In genomic region chr6:3887150-3887700, GRCh38 we compare ENCODE assay signal across 9 cellular contexts. TPM values are rescaled to one million over a fixed set of nuclear protein-coding genes. Genes with fewer than 3 reads are reported as not detected.
DNase-seq lines count a peak whose midpoint lies in the region; ATAC-seq and TF ChIP-seq lines count a peak whose summit lies in the region.
"Had no signal": no experiment of that assay in that cellular context is flagged by ENCODE, and none has a peak within 500 bp of the region (broad histone marks: within the 10 kb centered on the region; RNA-seq: fewer than 3 reads in every experiment).

No MANE protein-coding gene starts in this region.

- H3K9me2 ChIP-seq in GM23338 (ENCODE audit: insufficient read depth), result no peaks in the 10 kb centered on the region

- H3K36me3 Mint-ChIP-seq in GM23338 (ENCODE audit: low read depth), result peaks cover 3% of the 10 kb centered on the region; the same call in 1 of the 3 replicates

- H3K9ac ChIP-seq in subcutaneous abdominal adipose tissue (ENCODE audit: low read length in 5 of 5), result peak overlapping the region in 1 of 5 donors; percentile 38

- peak; percentile 37 for DNase-seq in GM23338 (ENCODE audit: low spot score)
- peak in 3 of 7 donors; percentile 24 to 55 (median 37) for DNase-seq in adrenal gland
- DNase-seq in right cardiac atrium, result no peak
- DNase-seq in NCI-H1694 (lab: John Stamatoyannopoulos, UW), result no peak
- DNase-seq in stimulated activated CD4-positive, alpha-beta T cell treated with anti-CD3 and anti-CD28 coated beads, Interleukin-15, amount 100 ng/mL, for 24 hours, result no peak
- DNase-seq in stimulated activated CD4-positive, alpha-beta T cell treated with anti-CD3 and anti-CD28 coated beads, Interleukin-12 subunit alpha, Interleukin-12 subunit beta, amount 100 ng/mL, for 4 hours, result no peak
- no peak for DNase-seq in activated T-cell treated with anti-CD3 and anti-CD28 coated beads for 4 hours
- DNase-seq: NCI-H446 treated with DMSO at 0.1 percent for 48 hours had no signal

- H3K79me2 ChIP-seq in GM23338 (replicated peaks; ENCODE audit: insufficient read depth), result no peaks in the 10 kb centered on the region

- TF ChIP-seq CTCF in GM23338 (conservative IDR thresholded peaks at IDR 0.05; ENCODE audit: low read depth in 2 of 2), result peak; percentile 27 to 53; a peak in 3 of 4 replicates
- TF ChIP-seq CTCF in adrenal gland (IDR thresholded peaks at IDR 0.05), result peak; percentile 20 to 65 (median 52)

- H3F3A ChIP-seq in GM23338 (replicated peaks; ENCODE audit: low read depth), result no peaks in the 10 kb centered on the region

- H2AFZ ChIP-seq in GM23338, result no peak overlapping the region

- H3K27me3 ChIP-seq in GM23338 (ENCODE audit: insufficient read depth) (no peaks in the 10 kb centered on the region), adrenal gland (no peaks in the 10 kb centered on the region), right cardiac atrium (ENCODE audit: control insufficient read depth, insufficient read depth) (no peaks in the 10 kb centered on the region), subcutaneous abdominal adipose tissue (ENCODE audit: control insufficient read depth in 5 of 5, insufficient read depth in 4 of 5, low read length in 5 of 5) (no peaks in the 10 kb centered on the region)

- peaks cover 3% of the 10 kb centered on the region; the same call in 2 of the 3 replicates for H3K9me3 Mint-ChIP-seq in GM23338

- no peak for TF ChIP-seq POLR2A in adrenal gland (IDR thresholded peaks at IDR 0.05)

- H3K9me3 ChIP-seq in adrenal gland (replicated peaks in 1 of 3), result no peaks in the 10 kb centered on the region
- no peaks in the 10 kb centered on the region for H3K9me3 ChIP-seq in right cardiac atrium (ENCODE audit: control insufficient read depth, low read length)
- H3K9me3 ChIP-seq in subcutaneous abdominal adipose tissue (ENCODE audit: control insufficient read depth in 5 of 5, low read length in 5 of 5), result no peaks in the 10 kb centered on the region

- intact Hi-C loops in adrenal gland (cut with DNase I) (loop anchor here in 1 of 2 donors (5.0 kb wide), 1 partner anchor 145 kb away; no protein-coding TSS in a partner anchor), right cardiac atrium (cut with DNase I) (loop anchor here (5.0 to 10.0 kb wide), 6 partner anchors 40 to 145 kb away; no protein-coding TSS in a partner anchor)

- H3K4me3 ChIP-seq in GM23338 (no peak overlapping the region), adrenal gland (no peak overlapping the region), right cardiac atrium (ENCODE audit: low read length) (no peak overlapping the region), subcutaneous abdominal adipose tissue (ENCODE audit: low read depth in 1 of 5, low read length in 5 of 5) (no peak overlapping the region)

- 59 to 73% (median 63%) methylated on average over 9 of the region's 9 CpGs for WGBS in adrenal gland, 4 donors
- 52% methylated on average over 9 of the region's 9 CpGs for WGBS in right cardiac atrium

- no peak overlapping the region for H3K4me3 Mint-ChIP-seq in GM23338

- H3K4me2 ChIP-seq in GM23338, result no peak overlapping the region

- H4K20me1 ChIP-seq in GM23338 (replicated peaks; ENCODE audit: insufficient read depth), result no peaks in the 10 kb centered on the region

- ATAC-seq in GM23338, result peak; percentile 40; the same call in 2 of the 3 replicates
- peak; percentile 45 to 52 for ATAC-seq in right cardiac atrium

- H3K4me1 ChIP-seq in GM23338 (ENCODE audit: insufficient read depth) (peaks cover 5% of the 10 kb centered on the region; the same call in 1 of the 2 replicates), adrenal gland (replicated peaks in 1 of 2) (no peaks in the 10 kb centered on the region), right cardiac atrium (ENCODE audit: control insufficient read depth, insufficient read depth, low read length) (peaks cover 5% of the 10 kb centered on the region), subcutaneous abdominal adipose tissue (ENCODE audit: control insufficient read depth in 5 of 5, insufficient read depth in 5 of 5, low read length in 5 of 5) (peaks cover 20 to 64% (median 59%) of the 10 kb centered on the region in 5 donors)

- peaks cover 20% of the 10 kb centered on the region for H3K4me1 Mint-ChIP-seq in GM23338

- H3K27ac ChIP-seq in GM23338 (ENCODE audit: low read depth) (no peak overlapping the region), adrenal gland (no peak overlapping the region), right cardiac atrium (ENCODE audit: low read length) (no peak overlapping the region), subcutaneous abdominal adipose tissue (ENCODE audit: low read depth, low read length) (peak overlapping the region; percentile 88)

- H3K36me3 ChIP-seq in GM23338 (ENCODE audit: insufficient read depth), result no peaks in the 10 kb centered on the region
- no peaks in the 10 kb centered on the region for H3K36me3 ChIP-seq in adrenal gland (replicated peaks in 1 of 2)
- no peaks in the 10 kb centered on the region for H3K36me3 ChIP-seq in subcutaneous abdominal adipose tissue (ENCODE audit: control insufficient read depth in 5 of 5, insufficient read depth in 5 of 5, low read length in 5 of 5)

- peaks cover 6% of the 10 kb centered on the region for H3K27me3 Mint-ChIP-seq in GM23338 (ENCODE audit: insufficient read depth, low read depth, poor library complexity)

- no peak overlapping the region for H3K27ac Mint-ChIP-seq in GM23338

TF ChIP-seq in GM23338, 12 proteins besides CTCF, POLR2A, EP300 and RAD21:
- TF ChIP-seq, protein P1, sequence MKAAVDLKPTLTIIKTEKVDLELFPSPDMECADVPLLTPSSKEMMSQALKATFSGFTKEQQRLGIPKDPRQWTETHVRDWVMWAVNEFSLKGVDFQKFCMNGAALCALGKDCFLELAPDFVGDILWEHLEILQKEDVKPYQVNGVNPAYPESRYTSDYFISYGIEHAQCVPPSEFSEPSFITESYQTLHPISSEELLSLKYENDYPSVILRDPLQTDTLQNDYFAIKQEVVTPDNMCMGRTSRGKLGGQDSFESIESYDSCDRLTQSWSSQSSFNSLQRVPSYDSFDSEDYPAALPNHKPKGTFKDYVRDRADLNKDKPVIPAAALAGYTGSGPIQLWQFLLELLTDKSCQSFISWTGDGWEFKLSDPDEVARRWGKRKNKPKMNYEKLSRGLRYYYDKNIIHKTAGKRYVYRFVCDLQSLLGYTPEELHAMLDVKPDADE (IDR thresholded peaks at IDR 0.05), result no peak
- TF ChIP-seq ZNF114 (CRISPR knock-in tag; IDR thresholded peaks at IDR 0.05) (no peak), ZNF331 (CRISPR knock-in tag; IDR thresholded peaks at IDR 0.05; ENCODE audit: low read depth) (no peak), NANOG (IDR thresholded peaks at IDR 0.05; ENCODE audit: borderline replicate concordance) (no peak)
- TF ChIP-seq, protein P2, sequence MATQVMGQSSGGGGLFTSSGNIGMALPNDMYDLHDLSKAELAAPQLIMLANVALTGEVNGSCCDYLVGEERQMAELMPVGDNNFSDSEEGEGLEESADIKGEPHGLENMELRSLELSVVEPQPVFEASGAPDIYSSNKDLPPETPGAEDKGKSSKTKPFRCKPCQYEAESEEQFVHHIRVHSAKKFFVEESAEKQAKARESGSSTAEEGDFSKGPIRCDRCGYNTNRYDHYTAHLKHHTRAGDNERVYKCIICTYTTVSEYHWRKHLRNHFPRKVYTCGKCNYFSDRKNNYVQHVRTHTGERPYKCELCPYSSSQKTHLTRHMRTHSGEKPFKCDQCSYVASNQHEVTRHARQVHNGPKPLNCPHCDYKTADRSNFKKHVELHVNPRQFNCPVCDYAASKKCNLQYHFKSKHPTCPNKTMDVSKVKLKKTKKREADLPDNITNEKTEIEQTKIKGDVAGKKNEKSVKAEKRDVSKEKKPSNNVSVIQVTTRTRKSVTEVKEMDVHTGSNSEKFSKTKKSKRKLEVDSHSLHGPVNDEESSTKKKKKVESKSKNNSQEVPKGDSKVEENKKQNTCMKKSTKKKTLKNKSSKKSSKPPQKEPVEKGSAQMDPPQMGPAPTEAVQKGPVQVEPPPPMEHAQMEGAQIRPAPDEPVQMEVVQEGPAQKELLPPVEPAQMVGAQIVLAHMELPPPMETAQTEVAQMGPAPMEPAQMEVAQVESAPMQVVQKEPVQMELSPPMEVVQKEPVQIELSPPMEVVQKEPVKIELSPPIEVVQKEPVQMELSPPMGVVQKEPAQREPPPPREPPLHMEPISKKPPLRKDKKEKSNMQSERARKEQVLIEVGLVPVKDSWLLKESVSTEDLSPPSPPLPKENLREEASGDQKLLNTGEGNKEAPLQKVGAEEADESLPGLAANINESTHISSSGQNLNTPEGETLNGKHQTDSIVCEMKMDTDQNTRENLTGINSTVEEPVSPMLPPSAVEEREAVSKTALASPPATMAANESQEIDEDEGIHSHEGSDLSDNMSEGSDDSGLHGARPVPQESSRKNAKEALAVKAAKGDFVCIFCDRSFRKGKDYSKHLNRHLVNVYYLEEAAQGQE (IDR thresholded peaks at IDR 0.05; ENCODE audit: unreplicated experiment), result no peak

RNA-seq across cellular contexts. Expression of gene FAM50B, which starts 38.1 kb away (rescaled TPM):
- total RNA-seq in GM23338 (2014; rRNA removed; shearing (Covaris generic)), result 4.3 and 4.4 TPM in 2 replicates
- polyA plus RNA-seq in GM23338 (2016; fragmentation: Nextera tagmentation; extraction: Ambion mirVana) (3.3 and 4.8 TPM in 2 replicates), adrenal gland (10 to 100 TPM in 1 of 3 donors, 1 to 10 TPM in 2; 5.9 to 15.7 (median 6.8) TPM), right cardiac atrium (18.4 TPM)
- total RNA-seq in adrenal gland (100 to 1,000 TPM in 1 of 8 donors, 10 to 100 TPM in 7; 10.6 to 119 (median 15.2) TPM), right cardiac atrium (10 to 100 TPM; 14.0 to 25.3 (median 23.9) TPM)
